Comparison of ENCODE assay signal across 1 cellular context in genomic region chr1:21246905-21247642, GRCh38.
TF ChIP-seq lines count a peak whose summit lies in the region.

No MANE protein-coding gene starts in this region.

TF ChIP-seq in HepG2, 621 proteins besides CTCF, POLR2A, EP300 and RAD21:
- TF ChIP-seq ZBTB33 (CRISPR knock-in tag; IDR thresholded peaks at IDR 0.05) (0 out of 2 replicates have a peak, but pooled peaks have one; percentile 14), GATAD2A (CRISPR knock-in tag; IDR thresholded peaks at IDR 0.05) (no peak)
